In genomic region chr3:13879946-13880810, GRCh38 we compare ENCODE assay signal across 8 cellular contexts. TPM values are rescaled to one million over a fixed set of nuclear protein-coding genes. Genes with fewer than 3 reads are reported as not detected.
DNase-seq lines count a peak whose midpoint lies in the region; ATAC-seq and TF ChIP-seq lines count a peak whose summit lies in the region.

TSS of gene WNT7A (minus strand) at chr3:13880071. CDS start at chr3:13879816, 255 bp downstream.

- no peaks in the 10 kb centered on the region for H4K20me1 ChIP-seq in hepatocyte (ENCODE audit: insufficient read depth, poor library complexity, severe bottlenecking)

- H3K4me1 ChIP-seq in CD8-positive, alpha-beta memory T cell (ENCODE audit: insufficient read depth, low read length) = peaks cover 7% of the 10 kb centered on the region
- H3K4me1 ChIP-seq in hepatocyte (ENCODE audit: insufficient read depth) (peaks cover 17% of the 10 kb centered on the region), gastrocnemius medialis (peaks cover 6 to 8% of the 10 kb centered on the region in 2 donors)

- H3K27ac ChIP-seq in CD8-positive, alpha-beta memory T cell (ENCODE audit: low read depth, low read length) = no peak within 1 kb of the TSS
- H3K27ac ChIP-seq in hepatocyte (no peak within 1 kb of the TSS), gastrocnemius medialis (no peak within 1 kb of the TSS)

- POLR2A ChIA-PET in CD8-positive, alpha-beta memory T cell (lab: Charles Lee) = interaction anchor here (0.6 to 1.4 kb wide), 4 partner anchors 11 to 222 kb away, joined by 3 to 7 read pairs (median 4); no protein-coding TSS in a partner anchor

- H3K9me3 ChIP-seq in CD8-positive, alpha-beta memory T cell (ENCODE audit: low read length) = no peaks in the 10 kb centered on the region
- H3K9me3 ChIP-seq in MG63 (no peaks in the 10 kb centered on the region), hepatocyte (ENCODE audit: low read depth) (no peaks in the 10 kb centered on the region), gastrocnemius medialis (no peaks in the 10 kb centered on the region)

- H3K9me2 ChIP-seq in hepatocyte (replicated peaks; ENCODE audit: insufficient read depth) = no peaks in the 10 kb centered on the region

- H3K4me1 Mint-ChIP-seq in CD8-positive, alpha-beta memory T cell = peaks cover 4 to 26% (median 11%) of the 10 kb centered on the region in 3 donors

- DNase-seq in CD8-positive, alpha-beta memory T cell = peak; percentile 36 to 70 (median 56)
- peak; percentile 36 for DNase-seq in MG63
- peak; percentile 74 for DNase-seq in activated naive CD4-positive, alpha-beta T cell treated with Interleukin-2 at 50 U/mL for 16 hours
- DNase-seq in hepatocyte (ENCODE audit: low spot score) = peak; percentile 78
- DNase-seq in gastrocnemius medialis = no peak
- no peak for DNase-seq in NCI-H2107 treated with DMSO at 0.1 percent for 48 hours (lab: John Stamatoyannopoulos, UW; ENCODE audit: unreplicated experiment)
- no peak for DNase-seq in NCI-H2081 treated with DMSO at 0.1 percent for 48 hours (lab: John Stamatoyannopoulos, UW)

- ATAC-seq in gastrocnemius medialis (no peak), GM21825 (IDR thresholded peaks at IDR 0.05; ENCODE audit: unreplicated experiment) (no peak)

- CTCF ChIA-PET in CD8-positive, alpha-beta memory T cell (lab: Charles Lee) = interaction anchor here (0.9 to 16.5 kb wide), 15 partner anchors 9 to 384 kb away, joined by 3 to 315 read pairs (median 4); no protein-coding TSS in a partner anchor

- peak within 1 kb of the TSS; percentile 15 for H2AFZ ChIP-seq in hepatocyte

- peak within 1 kb of the TSS in 2 of 8 donors; percentile 16 to 39 for H3K27ac Mint-ChIP-seq in CD8-positive, alpha-beta memory T cell

- H3K36me3 ChIP-seq in CD8-positive, alpha-beta memory T cell (ENCODE audit: insufficient read depth, low read length) = no peaks in the 10 kb centered on the region
- H3K36me3 ChIP-seq in MG63 (no peaks in the 10 kb centered on the region), hepatocyte (replicated peaks; ENCODE audit: insufficient read depth, low read depth) (no peaks in the 10 kb centered on the region), gastrocnemius medialis (no peaks in the 10 kb centered on the region)

- no peak for TF ChIP-seq POLR2A in gastrocnemius medialis (IDR thresholded peaks at IDR 0.05)

- peaks cover 20% of the 10 kb centered on the region for H3K27me3 ChIP-seq in CD8-positive, alpha-beta memory T cell (ENCODE audit: insufficient read depth, low read length, poor library complexity, severe bottlenecking)
- H3K27me3 ChIP-seq in MG63 = peaks cover 29% of the 10 kb centered on the region
- peaks cover 98% of the 10 kb centered on the region for H3K27me3 ChIP-seq in hepatocyte
- H3K27me3 ChIP-seq in gastrocnemius medialis = peaks cover 51 to 59% (median 55%) of the 10 kb centered on the region in 3 donors

- H3K36me3 Mint-ChIP-seq in CD8-positive, alpha-beta memory T cell = peaks cover 0 to 4% (median 0%) of the 10 kb centered on the region in 3 donors

- intact Hi-C loops in gastrocnemius medialis (cut with DNase I; ENCODE audit: low total_unique reads) = loop anchor here (5.0 kb wide), 1 partner anchor 223 kb away; no protein-coding TSS in a partner anchor

- H3K4me3 ChIP-seq in CD8-positive, alpha-beta memory T cell (ENCODE audit: low read length) = peak within 1 kb of the TSS; percentile 70
- no peak within 1 kb of the TSS for H3K4me3 ChIP-seq in MG63
- no peak within 1 kb of the TSS for H3K4me3 ChIP-seq in hepatocyte
- H3K4me3 ChIP-seq in gastrocnemius medialis = peak within 1 kb of the TSS; percentile 14 to 44 (median 26)

- peak within 1 kb of the TSS; percentile 16 to 89 (median 83) for H3K4me3 Mint-ChIP-seq in CD8-positive, alpha-beta memory T cell

- in situ Hi-C loops in gastrocnemius medialis (cut with MboI; ENCODE audit: low sequenced_read_pairs in 4 of 4) = loop anchor here in 3 of 4 donors (25.0 kb wide), 2 partner anchors 582 to 607 kb away; no protein-coding TSS in a partner anchor

- peak within 1 kb of the TSS; percentile 88 for H3K4me2 ChIP-seq in hepatocyte

- H3K79me2 ChIP-seq in hepatocyte = no peaks in the 10 kb centered on the region

- TF ChIP-seq CTCF in hepatocyte (IDR thresholded peaks at IDR 0.05; ENCODE audit: poor library complexity) (peak; percentile 73), gastrocnemius medialis (IDR thresholded peaks at IDR 0.05 in 4 of 5, conservative IDR thresholded peaks at IDR 0.05 in 1 of 5) (peak in 4 of 5 experiments; percentile 15 to 39 (median 22))

- H3K9me3 Mint-ChIP-seq in CD8-positive, alpha-beta memory T cell = no peaks in the 10 kb centered on the region

- WGBS in hepatocyte (ENCODE audit: low lambda C conversion rate, missing lambda C conversion rate) = 2% methylated on average over 40 of the region's 90 CpGs

- H3K27me3 Mint-ChIP-seq in CD8-positive, alpha-beta memory T cell = peaks cover 40 to 61% of the 10 kb centered on the region in 2 donors

RNA-seq across cellular contexts. Expression of gene WNT7A, which starts in this region (rescaled TPM):
- total RNA-seq in CD8-positive, alpha-beta memory T cell = under 1 TPM; 0.31 to 0.38 TPM
- polyA plus RNA-seq in CD8-positive, alpha-beta memory T cell = 1.5 TPM
- total RNA-seq in MG63 (2014; rRNA removed; shearing (Covaris generic); ENCODE audit: low replicate concordance) = not detected in 2 replicates
- total RNA-seq in hepatocyte (0.13 and 0.28 TPM in 2 replicates), gastrocnemius medialis (not detected)
- polyA plus RNA-seq in hepatocyte = 0.04 and 0.39 TPM in 2 replicates

Comparison
In these comparisons a context has a peak if more than half of its experiments do, and no peak if none do; other contexts are left out.
1. Peak in DNase-seq in MG63; RNA of the gene not detected or under 1 TPM.
2. Peak in DNase-seq and H3K4me2 ChIP-seq in hepatocyte; RNA of the gene not detected or under 1 TPM.
3. DNase-seq: peak in CD8-positive, alpha-beta memory T cell (5 of 5) and activated naive CD4-positive, alpha-beta T cell treated with Interleukin-2 at 50 U/mL for 16 hours (single experiment); none in gastrocnemius medialis (0 of 2), NCI-H2107 treated with DMSO at 0.1 percent for 48 hours (single experiment) and NCI-H2081 treated with DMSO at 0.1 percent for 48 hours (single experiment).
4. H3K4me3 ChIP-seq: peak in CD8-positive, alpha-beta memory T cell (single experiment) and gastrocnemius medialis (4 of 4); none in MG63 (single experiment) and hepatocyte (single experiment).